ENCODE assay signal across 8 cellular contexts in the genomic region with DNA sequence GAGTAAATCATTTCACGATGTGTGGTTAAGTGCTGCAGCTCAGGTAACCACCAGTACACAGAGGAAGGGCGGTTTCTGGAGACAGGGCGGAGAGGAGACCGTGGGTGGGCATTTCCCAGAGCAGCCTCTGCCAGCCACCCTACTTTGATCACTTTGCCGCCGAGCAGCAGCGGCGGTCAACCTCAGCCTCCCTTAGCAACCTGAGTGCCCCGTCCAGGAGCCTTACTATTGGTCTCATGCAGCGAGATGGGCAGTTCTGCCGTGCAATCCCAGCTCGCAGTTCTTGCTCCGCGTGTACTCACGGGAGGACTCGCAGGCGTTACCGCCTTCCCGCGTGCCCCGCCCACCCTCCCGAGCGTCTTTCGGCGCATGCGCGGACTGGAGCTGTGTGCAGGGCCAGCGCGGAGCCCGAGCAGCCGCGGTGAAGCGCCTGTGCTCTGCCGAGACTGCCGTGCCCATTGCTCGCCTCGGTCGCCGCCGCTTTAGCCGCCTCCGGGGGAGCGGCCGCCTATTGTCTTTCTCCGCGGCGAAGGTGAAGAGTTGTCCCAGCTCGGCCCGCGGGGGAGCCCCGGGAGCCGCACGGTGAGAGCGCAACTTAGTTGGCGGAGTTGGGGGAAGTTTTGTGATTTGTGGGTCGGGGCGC. TPM values are rescaled to one million over a fixed set of nuclear protein-coding genes. Genes with fewer than 3 reads are reported as not detected.
DNase-seq lines count a peak whose midpoint lies in the region; ATAC-seq and TF ChIP-seq lines count a peak whose summit lies in the region.

A gene with protein sequence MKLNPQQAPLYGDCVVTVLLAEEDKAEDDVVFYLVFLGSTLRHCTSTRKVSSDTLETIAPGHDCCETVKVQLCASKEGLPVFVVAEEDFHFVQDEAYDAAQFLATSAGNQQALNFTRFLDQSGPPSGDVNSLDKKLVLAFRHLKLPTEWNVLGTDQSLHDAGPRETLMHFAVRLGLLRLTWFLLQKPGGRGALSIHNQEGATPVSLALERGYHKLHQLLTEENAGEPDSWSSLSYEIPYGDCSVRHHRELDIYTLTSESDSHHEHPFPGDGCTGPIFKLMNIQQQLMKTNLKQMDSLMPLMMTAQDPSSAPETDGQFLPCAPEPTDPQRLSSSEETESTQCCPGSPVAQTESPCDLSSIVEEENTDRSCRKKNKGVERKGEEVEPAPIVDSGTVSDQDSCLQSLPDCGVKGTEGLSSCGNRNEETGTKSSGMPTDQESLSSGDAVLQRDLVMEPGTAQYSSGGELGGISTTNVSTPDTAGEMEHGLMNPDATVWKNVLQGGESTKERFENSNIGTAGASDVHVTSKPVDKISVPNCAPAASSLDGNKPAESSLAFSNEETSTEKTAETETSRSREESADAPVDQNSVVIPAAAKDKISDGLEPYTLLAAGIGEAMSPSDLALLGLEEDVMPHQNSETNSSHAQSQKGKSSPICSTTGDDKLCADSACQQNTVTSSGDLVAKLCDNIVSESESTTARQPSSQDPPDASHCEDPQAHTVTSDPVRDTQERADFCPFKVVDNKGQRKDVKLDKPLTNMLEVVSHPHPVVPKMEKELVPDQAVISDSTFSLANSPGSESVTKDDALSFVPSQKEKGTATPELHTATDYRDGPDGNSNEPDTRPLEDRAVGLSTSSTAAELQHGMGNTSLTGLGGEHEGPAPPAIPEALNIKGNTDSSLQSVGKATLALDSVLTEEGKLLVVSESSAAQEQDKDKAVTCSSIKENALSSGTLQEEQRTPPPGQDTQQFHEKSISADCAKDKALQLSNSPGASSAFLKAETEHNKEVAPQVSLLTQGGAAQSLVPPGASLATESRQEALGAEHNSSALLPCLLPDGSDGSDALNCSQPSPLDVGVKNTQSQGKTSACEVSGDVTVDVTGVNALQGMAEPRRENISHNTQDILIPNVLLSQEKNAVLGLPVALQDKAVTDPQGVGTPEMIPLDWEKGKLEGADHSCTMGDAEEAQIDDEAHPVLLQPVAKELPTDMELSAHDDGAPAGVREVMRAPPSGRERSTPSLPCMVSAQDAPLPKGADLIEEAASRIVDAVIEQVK (N-terminal part only) (plus strand): TSS at position 387 of the 643 bp plus-strand sequence. CDS start 105,118 bp downstream, outside the sequence.

- intact Hi-C loops in spleen (cut with DNase I; ENCODE audit: low total_unique reads): no loop called here

- no peaks in the 10 kb centered on the region for H3K36me3 ChIP-seq in spleen

- H3K27ac ChIP-seq in spleen: peak within 1 kb of the TSS; percentile 83 to 94 (median 91)

- H3K27me3 Mint-ChIP-seq in WTC11 (ENCODE audit: low read depth): no peaks in the 10 kb centered on the region

- DNase-seq in AG09309 (ENCODE audit: low read depth) (peak; percentile 99), NCI-H226 (peak; percentile 100), WTC11 (ENCODE audit: low spot score) (peak; percentile 96), cardiac fibroblast (ENCODE audit: low read depth in 2 of 2) (peak; percentile 99 to 100), inferior parietal cortex (ENCODE audit: extremely low spot score) (peak; percentile 85), spleen (peak; percentile 98)

- POLR2A ChIA-PET in WTC11 (lab: Charles Lee): interaction anchor here (0.6 to 1.2 kb wide), 4 partner anchors 14 to 87 kb away, joined by 3 to 4 read pairs (median 3); no protein-coding TSS in a partner anchor

- no peak for TF ChIP-seq CTCF in AG09309 (IDR thresholded peaks at IDR 0.05; ENCODE audit: control insufficient read depth, insufficient read depth, low read depth, low read length, missing control alignments)
- TF ChIP-seq CTCF in WTC11 (IDR thresholded peaks at IDR 0.05): no peak
- TF ChIP-seq CTCF in cardiac fibroblast (IDR thresholded peaks at IDR 0.05; ENCODE audit: low read depth, low read length): no peak
- TF ChIP-seq CTCF in spleen (IDR thresholded peaks at IDR 0.05 in 8 of 11, conservative IDR thresholded peaks at IDR 0.05 in 3 of 11): no peak

- no peaks in the 10 kb centered on the region for H3K9me3 ChIP-seq in spleen

- CTCF ChIA-PET in WTC11 (lab: Charles Lee): interaction anchor here (0.6 to 1.1 kb wide), 3 partner anchors 49 to 413 kb away, joined by 5 to 6 read pairs (median 5); no protein-coding TSS in a partner anchor

- no peaks in the 10 kb centered on the region for H3K36me3 Mint-ChIP-seq in WTC11

- H3K27me3 ChIP-seq in spleen (replicated peaks in 1 of 7): peaks cover 0 to 6% (median 0%) of the 10 kb centered on the region in 7 donors

- peaks cover 30% of the 10 kb centered on the region for H3K4me1 Mint-ChIP-seq in WTC11

- ATAC-seq in GM19023 (IDR thresholded peaks at IDR 0.05; ENCODE audit: unreplicated experiment) (peak; percentile 89), HG03196 (IDR thresholded peaks at IDR 0.05; ENCODE audit: unreplicated experiment) (peak; percentile 84), WTC11 (peak; percentile 91)

- no peaks in the 10 kb centered on the region for H3K9me3 Mint-ChIP-seq in WTC11

- H3K4me3 Mint-ChIP-seq in WTC11: peak within 1 kb of the TSS; percentile 84

- peak within 1 kb of the TSS; percentile 82 for H3K4me3 ChIP-seq in AG09309 (ENCODE audit: control insufficient read depth, low read depth, low read length)
- H3K4me3 ChIP-seq in cardiac fibroblast (replicated peaks in 1 of 2; ENCODE audit: low read depth in 2 of 2, low read length in 2 of 2): peak within 1 kb of the TSS; percentile 76
- H3K4me3 ChIP-seq in spleen: peak within 1 kb of the TSS; percentile 75 to 95 (median 80)

- 0 to 1% (median 1%) methylated on average over 8 to 57 of the region's 57 CpGs for WGBS in spleen, 5 donors

- peak in 2 of 3 donors; percentile 56 to 92 for TF ChIP-seq POLR2A in spleen (IDR thresholded peaks at IDR 0.05)

- H3K27ac Mint-ChIP-seq in WTC11: peak within 1 kb of the TSS; percentile 95

- peaks cover 6 to 55% (median 40%) of the 10 kb centered on the region in 6 donors for H3K4me1 ChIP-seq in spleen

TF ChIP-seq in WTC11, 78 proteins besides CTCF, POLR2A, EP300 and RAD21 (continues in another document):
- TF ChIP-seq ZNF416 (CRISPR knock-in tag; IDR thresholded peaks at IDR 0.05): no peak
- TF ChIP-seq, protein P1, sequence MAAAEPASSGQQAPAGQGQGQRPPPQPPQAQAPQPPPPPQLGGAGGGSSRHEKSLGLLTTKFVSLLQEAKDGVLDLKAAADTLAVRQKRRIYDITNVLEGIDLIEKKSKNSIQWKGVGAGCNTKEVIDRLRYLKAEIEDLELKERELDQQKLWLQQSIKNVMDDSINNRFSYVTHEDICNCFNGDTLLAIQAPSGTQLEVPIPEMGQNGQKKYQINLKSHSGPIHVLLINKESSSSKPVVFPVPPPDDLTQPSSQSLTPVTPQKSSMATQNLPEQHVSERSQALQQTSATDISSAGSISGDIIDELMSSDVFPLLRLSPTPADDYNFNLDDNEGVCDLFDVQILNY (CRISPR knock-in tag; IDR thresholded peaks at IDR 0.05): no peak
- no peak for TF ChIP-seq HMGA2 (CRISPR knock-in tag; IDR thresholded peaks at IDR 0.05)
- TF ChIP-seq NFYB (CRISPR knock-in tag; conservative IDR thresholded peaks at IDR 0.05; ENCODE audit: low read depth): peak; percentile 85
- TF ChIP-seq NR1H2 (CRISPR knock-in tag; IDR thresholded peaks at IDR 0.05): no peak
- TF ChIP-seq, protein P2, sequence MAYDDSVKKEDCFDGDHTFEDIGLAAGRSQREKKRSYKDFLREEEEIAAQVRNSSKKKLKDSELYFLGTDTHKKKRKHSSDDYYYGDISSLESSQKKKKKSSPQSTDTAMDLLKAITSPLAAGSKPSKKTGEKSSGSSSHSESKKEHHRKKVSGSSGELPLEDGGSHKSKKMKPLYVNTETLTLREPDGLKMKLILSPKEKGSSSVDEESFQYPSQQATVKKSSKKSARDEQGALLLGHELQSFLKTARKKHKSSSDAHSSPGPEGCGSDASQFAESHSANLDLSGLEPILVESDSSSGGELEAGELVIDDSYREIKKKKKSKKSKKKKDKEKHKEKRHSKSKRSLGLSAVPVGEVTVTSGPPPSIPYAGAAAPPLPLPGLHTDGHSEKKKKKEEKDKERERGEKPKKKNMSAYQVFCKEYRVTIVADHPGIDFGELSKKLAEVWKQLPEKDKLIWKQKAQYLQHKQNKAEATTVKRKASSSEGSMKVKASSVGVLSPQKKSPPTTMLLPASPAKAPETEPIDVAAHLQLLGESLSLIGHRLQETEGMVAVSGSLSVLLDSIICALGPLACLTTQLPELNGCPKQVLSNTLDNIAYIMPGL (CRISPR knock-in tag; IDR thresholded peaks at IDR 0.05): no peak
- no peak for TF ChIP-seq GABPB1 (CRISPR knock-in tag; IDR thresholded peaks at IDR 0.05)
- TF ChIP-seq, protein P3, sequence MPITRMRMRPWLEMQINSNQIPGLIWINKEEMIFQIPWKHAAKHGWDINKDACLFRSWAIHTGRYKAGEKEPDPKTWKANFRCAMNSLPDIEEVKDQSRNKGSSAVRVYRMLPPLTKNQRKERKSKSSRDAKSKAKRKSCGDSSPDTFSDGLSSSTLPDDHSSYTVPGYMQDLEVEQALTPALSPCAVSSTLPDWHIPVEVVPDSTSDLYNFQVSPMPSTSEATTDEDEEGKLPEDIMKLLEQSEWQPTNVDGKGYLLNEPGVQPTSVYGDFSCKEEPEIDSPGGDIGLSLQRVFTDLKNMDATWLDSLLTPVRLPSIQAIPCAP (CRISPR knock-in tag; IDR thresholded peaks at IDR 0.05): no peak
- 0 out of 2 replicates have a peak, but pooled peaks have one; percentile 24 for TF ChIP-seq TEAD1 (CRISPR knock-in tag; IDR thresholded peaks at IDR 0.05)
- TF ChIP-seq, protein P4, sequence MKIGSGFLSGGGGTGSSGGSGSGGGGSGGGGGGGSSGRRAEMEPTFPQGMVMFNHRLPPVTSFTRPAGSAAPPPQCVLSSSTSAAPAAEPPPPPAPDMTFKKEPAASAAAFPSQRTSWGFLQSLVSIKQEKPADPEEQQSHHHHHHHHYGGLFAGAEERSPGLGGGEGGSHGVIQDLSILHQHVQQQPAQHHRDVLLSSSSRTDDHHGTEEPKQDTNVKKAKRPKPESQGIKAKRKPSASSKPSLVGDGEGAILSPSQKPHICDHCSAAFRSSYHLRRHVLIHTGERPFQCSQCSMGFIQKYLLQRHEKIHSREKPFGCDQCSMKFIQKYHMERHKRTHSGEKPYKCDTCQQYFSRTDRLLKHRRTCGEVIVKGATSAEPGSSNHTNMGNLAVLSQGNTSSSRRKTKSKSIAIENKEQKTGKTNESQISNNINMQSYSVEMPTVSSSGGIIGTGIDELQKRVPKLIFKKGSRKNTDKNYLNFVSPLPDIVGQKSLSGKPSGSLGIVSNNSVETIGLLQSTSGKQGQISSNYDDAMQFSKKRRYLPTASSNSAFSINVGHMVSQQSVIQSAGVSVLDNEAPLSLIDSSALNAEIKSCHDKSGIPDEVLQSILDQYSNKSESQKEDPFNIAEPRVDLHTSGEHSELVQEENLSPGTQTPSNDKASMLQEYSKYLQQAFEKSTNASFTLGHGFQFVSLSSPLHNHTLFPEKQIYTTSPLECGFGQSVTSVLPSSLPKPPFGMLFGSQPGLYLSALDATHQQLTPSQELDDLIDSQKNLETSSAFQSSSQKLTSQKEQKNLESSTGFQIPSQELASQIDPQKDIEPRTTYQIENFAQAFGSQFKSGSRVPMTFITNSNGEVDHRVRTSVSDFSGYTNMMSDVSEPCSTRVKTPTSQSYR (CRISPR knock-in tag; IDR thresholded peaks at IDR 0.05): 0 out of 2 replicates have a peak, but pooled peaks have one; percentile 42

RNA-seq across cellular contexts. Expression of the gene that starts here (rescaled TPM):
- total RNA-seq in WTC11 (2021) (48.3 to 50.3 TPM (median 48.9 TPM) in 3 replicates), spleen (100 to 1,000 TPM; 228 to 413 (median 271) TPM)
- polyA plus RNA-seq in spleen: 10 to 100 TPM; 35.4 to 68.8 (median 59.4) TPM

Comparison
In these comparisons a context has a peak if more than half of its experiments do, and no peak if none do; other contexts are left out.
1. Peak in every context shown above with its lines: DNase-seq, ATAC-seq, H3K4me3 ChIP-seq and H3K27ac ChIP-seq.